Comparison of ENCODE assay signal across 1 cellular context in the genomic region with DNA sequence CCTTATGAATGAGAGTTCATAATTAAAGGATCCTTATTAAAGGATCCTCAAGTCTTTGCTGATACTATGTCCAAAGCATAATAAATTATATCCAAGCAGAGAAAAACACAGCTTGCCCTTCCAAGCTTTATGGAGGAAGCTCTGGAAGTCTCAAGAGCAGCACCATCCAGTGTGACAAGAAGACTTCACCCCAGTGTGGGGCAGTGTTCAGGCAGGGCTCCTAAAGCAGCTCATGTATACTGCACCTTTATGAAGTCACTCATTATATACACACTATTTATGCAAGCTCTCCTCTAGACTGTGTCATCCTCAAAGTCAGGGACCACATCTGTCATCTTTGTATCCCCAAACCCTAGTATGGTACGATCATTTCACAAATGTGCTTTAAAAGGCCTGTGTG.
TF ChIP-seq lines count a peak whose summit lies in the region.

No MANE protein-coding gene starts in this region.

TF ChIP-seq in WTC11, 78 proteins besides CTCF, POLR2A, EP300 and RAD21 (continued from another document):
- TF ChIP-seq, protein P1, sequence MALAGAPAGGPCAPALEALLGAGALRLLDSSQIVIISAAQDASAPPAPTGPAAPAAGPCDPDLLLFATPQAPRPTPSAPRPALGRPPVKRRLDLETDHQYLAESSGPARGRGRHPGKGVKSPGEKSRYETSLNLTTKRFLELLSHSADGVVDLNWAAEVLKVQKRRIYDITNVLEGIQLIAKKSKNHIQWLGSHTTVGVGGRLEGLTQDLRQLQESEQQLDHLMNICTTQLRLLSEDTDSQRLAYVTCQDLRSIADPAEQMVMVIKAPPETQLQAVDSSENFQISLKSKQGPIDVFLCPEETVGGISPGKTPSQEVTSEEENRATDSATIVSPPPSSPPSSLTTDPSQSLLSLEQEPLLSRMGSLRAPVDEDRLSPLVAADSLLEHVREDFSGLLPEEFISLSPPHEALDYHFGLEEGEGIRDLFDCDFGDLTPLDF (CRISPR knock-in tag; IDR thresholded peaks at IDR 0.05), result no peak
- TF ChIP-seq SMAD4 (CRISPR knock-in tag; IDR thresholded peaks at IDR 0.05) (no peak), MYBL2 (CRISPR knock-in tag; IDR thresholded peaks at IDR 0.05) (no peak), NR2C2 (CRISPR knock-in tag; IDR thresholded peaks at IDR 0.05) (no peak)
- TF ChIP-seq, protein P2, sequence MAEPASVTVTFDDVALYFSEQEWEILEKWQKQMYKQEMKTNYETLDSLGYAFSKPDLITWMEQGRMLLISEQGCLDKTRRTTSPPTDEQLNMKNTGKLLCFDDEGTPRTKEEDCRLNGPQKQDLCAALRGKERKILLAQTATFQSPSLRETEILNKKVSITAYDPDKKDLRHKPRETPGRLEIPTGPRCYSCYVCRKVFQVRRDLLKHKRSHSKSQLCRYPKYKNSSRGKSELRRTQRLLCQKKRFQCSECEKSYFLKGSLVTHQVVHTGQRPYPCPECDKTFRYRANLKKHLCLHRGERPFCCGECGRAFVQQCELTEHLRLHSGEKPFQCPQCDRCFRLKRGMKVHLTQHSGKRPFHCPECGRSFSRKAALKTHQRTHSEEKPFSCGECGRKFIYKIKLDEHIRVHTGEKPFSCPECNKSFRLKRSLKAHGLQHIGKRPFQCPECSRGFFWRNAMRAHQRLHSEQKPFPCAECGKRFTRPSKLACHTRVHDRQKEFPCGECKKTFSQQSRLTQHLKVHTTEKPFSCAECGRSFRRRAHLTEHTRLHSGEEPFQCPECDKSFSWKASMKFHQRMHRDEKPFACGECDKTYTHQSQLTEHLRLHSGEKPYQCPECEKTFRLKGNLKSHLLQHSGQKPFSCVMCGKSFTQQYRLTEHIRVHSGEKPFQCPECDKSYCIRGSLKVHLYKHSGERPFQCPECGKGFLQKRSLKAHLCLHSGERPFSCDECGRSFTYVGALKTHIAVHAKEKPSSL (CRISPR knock-in tag; conservative IDR thresholded peaks at IDR 0.05), result no peak
- TF ChIP-seq, protein P3, sequence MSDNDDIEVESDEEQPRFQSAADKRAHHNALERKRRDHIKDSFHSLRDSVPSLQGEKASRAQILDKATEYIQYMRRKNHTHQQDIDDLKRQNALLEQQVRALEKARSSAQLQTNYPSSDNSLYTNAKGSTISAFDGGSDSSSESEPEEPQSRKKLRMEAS (CRISPR knock-in tag; IDR thresholded peaks at IDR 0.05), result no peak
- TF ChIP-seq, protein P4, sequence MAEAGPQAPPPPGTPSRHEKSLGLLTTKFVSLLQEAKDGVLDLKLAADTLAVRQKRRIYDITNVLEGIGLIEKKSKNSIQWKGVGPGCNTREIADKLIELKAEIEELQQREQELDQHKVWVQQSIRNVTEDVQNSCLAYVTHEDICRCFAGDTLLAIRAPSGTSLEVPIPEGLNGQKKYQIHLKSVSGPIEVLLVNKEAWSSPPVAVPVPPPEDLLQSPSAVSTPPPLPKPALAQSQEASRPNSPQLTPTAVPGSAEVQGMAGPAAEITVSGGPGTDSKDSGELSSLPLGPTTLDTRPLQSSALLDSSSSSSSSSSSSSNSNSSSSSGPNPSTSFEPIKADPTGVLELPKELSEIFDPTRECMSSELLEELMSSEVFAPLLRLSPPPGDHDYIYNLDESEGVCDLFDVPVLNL (CRISPR knock-in tag; IDR thresholded peaks at IDR 0.05; ENCODE audit: borderline replicate concordance, low read depth), result no peak
- TF ChIP-seq, protein P5, sequence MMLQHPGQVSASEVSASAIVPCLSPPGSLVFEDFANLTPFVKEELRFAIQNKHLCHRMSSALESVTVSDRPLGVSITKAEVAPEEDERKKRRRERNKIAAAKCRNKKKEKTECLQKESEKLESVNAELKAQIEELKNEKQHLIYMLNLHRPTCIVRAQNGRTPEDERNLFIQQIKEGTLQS (CRISPR knock-in tag; conservative IDR thresholded peaks at IDR 0.05), result no peak
